1 cellular context compared by ENCODE assay signal in the genomic region with DNA sequence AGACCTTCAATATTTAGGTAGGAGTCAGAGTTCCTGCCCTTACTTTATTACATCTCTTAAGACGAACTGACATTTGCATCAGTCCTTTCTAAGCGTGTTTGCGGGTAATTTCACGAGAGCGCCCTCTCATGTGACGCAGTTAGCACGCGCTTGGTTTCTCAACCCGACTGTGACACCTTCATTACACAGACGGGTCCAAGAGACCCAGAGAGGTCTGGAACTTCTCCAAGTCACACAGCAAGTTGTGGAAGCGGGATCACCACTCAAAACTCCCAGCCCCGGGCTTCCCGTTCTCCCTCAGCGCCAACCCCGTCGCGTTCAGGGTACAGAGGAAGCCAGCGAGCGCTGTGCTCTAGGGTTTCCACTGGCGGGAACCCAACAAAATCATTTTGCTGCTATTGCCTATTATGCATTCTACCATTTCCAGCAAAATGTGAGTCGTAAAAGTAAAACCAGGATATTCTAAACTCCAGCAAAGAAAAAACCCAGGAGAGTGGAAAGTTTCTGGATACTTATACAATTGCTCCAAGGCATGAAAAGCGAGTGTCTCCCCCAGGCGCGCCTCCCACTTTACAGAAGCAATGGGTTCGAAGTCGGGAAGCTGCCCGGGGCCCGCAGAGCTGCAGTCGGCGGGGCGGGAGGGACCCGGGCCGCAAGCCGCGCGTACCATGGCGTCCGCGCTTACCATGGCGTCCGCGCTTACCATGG.
TF ChIP-seq lines count a peak whose summit lies in the region.

No MANE protein-coding gene starts in this region.

TF ChIP-seq in K562, 482 proteins besides CTCF, POLR2A, EP300 and RAD21 (continued from another document and continues in another):
- TF ChIP-seq, protein P1, sequence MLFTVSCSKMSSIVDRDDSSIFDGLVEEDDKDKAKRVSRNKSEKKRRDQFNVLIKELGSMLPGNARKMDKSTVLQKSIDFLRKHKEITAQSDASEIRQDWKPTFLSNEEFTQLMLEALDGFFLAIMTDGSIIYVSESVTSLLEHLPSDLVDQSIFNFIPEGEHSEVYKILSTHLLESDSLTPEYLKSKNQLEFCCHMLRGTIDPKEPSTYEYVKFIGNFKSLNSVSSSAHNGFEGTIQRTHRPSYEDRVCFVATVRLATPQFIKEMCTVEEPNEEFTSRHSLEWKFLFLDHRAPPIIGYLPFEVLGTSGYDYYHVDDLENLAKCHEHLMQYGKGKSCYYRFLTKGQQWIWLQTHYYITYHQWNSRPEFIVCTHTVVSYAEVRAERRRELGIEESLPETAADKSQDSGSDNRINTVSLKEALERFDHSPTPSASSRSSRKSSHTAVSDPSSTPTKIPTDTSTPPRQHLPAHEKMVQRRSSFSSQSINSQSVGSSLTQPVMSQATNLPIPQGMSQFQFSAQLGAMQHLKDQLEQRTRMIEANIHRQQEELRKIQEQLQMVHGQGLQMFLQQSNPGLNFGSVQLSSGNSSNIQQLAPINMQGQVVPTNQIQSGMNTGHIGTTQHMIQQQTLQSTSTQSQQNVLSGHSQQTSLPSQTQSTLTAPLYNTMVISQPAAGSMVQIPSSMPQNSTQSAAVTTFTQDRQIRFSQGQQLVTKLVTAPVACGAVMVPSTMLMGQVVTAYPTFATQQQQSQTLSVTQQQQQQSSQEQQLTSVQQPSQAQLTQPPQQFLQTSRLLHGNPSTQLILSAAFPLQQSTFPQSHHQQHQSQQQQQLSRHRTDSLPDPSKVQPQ (CRISPR knock-in tag; IDR thresholded peaks at IDR 0.05; ENCODE audit: borderline replicate concordance), result no peak
- TF ChIP-seq STAT5A (IDR thresholded peaks at IDR 0.05; ENCODE audit: borderline replicate concordance, low read length) (0 out of 2 replicates have a peak, but pooled peaks have one; percentile 12), ZNF699 (CRISPR knock-in tag; IDR thresholded peaks at IDR 0.05; ENCODE audit: insufficient replicate concordance) (no peak), ARHGAP35 (IDR thresholded peaks at IDR 0.05; ENCODE audit: partially characterized antibody) (no peak), STAT6 (CRISPR knock-in tag; IDR thresholded peaks at IDR 0.05) (no peak), ZNF444 (CRISPR knock-in tag; IDR thresholded peaks at IDR 0.05) (no peak), MXD1 (CRISPR knock-in tag; IDR thresholded peaks at IDR 0.05; ENCODE audit: borderline replicate concordance, poor library complexity, severe bottlenecking) (no peak), ZNF197 (CRISPR knock-in tag; IDR thresholded peaks at IDR 0.05; ENCODE audit: low read depth) (no peak), NFYB (IDR thresholded peaks at IDR 0.05; ENCODE audit: extremely low read depth, insufficient read length) (no peak), MAFF (IDR thresholded peaks at IDR 0.05; ENCODE audit: low read length) (no peak), IFI16 (CRISPR knock-in tag; IDR thresholded peaks at IDR 0.05) (no peak), NCOA1 (IDR thresholded peaks at IDR 0.05; ENCODE audit: low read depth) (no peak), DIDO1 (tag; IDR thresholded peaks at IDR 0.05; ENCODE audit: low read depth) (no peak), ZNF239 (CRISPR knock-in tag; IDR thresholded peaks at IDR 0.05) (no peak), NR2C1 (IDR thresholded peaks at IDR 0.05) (no peak), NR2C1 (tag; IDR thresholded peaks at IDR 0.05) (no peak), ZC3H11A (IDR thresholded peaks at IDR 0.05; ENCODE audit: low read depth, low read length) (no peak), ZBTB49 (CRISPR knock-in tag; IDR thresholded peaks at IDR 0.05; ENCODE audit: borderline replicate concordance) (no peak), STAT5B (CRISPR knock-in tag; IDR thresholded peaks at IDR 0.05) (no peak), TAL1 (IDR thresholded peaks at IDR 0.05) (no peak), ATF1 (CRISPR knock-in tag; IDR thresholded peaks at IDR 0.05) (no peak), ATF1 (tag; IDR thresholded peaks at IDR 0.05) (peak; percentile 92), IRF2 (CRISPR knock-in tag; IDR thresholded peaks at IDR 0.05) (no peak), SIRT6 (IDR thresholded peaks at IDR 0.05; ENCODE audit: low read depth, low read length) (no peak), CCAR2 (IDR thresholded peaks at IDR 0.05; ENCODE audit: low read depth, low read length) (no peak), RFX7 (CRISPR knock-in tag; IDR thresholded peaks at IDR 0.05) (no peak), ASH1L (IDR thresholded peaks at IDR 0.05; ENCODE audit: borderline replicate concordance, low read depth, partially characterized antibody) (no peak)
- TF ChIP-seq, protein P2, sequence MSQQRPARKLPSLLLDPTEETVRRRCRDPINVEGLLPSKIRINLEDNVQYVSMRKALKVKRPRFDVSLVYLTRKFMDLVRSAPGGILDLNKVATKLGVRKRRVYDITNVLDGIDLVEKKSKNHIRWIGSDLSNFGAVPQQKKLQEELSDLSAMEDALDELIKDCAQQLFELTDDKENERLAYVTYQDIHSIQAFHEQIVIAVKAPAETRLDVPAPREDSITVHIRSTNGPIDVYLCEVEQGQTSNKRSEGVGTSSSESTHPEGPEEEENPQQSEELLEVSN (IDR thresholded peaks at IDR 0.05; ENCODE audit: borderline replicate concordance in 1 of 2, extremely low read depth in 1 of 2, insufficient read depth in 1 of 2, insufficient read length in 1 of 2, low read depth in 1 of 2, low read length in 1 of 2, poor library complexity in 1 of 2, severe bottlenecking in 1 of 2), result peak; percentile 37 to 57
- TF ChIP-seq, protein P3, sequence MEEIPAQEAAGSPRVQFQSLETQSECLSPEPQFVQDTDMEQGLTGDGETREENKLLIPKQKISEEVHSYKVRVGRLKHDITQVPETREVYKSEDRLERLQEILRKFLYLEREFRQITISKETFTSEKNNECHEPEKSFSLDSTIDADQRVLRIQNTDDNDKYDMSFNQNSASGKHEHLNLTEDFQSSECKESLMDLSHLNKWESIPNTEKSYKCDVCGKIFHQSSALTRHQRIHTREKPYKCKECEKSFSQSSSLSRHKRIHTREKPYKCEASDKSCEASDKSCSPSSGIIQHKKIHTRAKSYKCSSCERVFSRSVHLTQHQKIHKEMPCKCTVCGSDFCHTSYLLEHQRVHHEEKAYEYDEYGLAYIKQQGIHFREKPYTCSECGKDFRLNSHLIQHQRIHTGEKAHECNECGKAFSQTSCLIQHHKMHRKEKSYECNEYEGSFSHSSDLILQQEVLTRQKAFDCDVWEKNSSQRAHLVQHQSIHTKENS (CRISPR knock-in tag; IDR thresholded peaks at IDR 0.05), result no peak
- TF ChIP-seq, protein P4, sequence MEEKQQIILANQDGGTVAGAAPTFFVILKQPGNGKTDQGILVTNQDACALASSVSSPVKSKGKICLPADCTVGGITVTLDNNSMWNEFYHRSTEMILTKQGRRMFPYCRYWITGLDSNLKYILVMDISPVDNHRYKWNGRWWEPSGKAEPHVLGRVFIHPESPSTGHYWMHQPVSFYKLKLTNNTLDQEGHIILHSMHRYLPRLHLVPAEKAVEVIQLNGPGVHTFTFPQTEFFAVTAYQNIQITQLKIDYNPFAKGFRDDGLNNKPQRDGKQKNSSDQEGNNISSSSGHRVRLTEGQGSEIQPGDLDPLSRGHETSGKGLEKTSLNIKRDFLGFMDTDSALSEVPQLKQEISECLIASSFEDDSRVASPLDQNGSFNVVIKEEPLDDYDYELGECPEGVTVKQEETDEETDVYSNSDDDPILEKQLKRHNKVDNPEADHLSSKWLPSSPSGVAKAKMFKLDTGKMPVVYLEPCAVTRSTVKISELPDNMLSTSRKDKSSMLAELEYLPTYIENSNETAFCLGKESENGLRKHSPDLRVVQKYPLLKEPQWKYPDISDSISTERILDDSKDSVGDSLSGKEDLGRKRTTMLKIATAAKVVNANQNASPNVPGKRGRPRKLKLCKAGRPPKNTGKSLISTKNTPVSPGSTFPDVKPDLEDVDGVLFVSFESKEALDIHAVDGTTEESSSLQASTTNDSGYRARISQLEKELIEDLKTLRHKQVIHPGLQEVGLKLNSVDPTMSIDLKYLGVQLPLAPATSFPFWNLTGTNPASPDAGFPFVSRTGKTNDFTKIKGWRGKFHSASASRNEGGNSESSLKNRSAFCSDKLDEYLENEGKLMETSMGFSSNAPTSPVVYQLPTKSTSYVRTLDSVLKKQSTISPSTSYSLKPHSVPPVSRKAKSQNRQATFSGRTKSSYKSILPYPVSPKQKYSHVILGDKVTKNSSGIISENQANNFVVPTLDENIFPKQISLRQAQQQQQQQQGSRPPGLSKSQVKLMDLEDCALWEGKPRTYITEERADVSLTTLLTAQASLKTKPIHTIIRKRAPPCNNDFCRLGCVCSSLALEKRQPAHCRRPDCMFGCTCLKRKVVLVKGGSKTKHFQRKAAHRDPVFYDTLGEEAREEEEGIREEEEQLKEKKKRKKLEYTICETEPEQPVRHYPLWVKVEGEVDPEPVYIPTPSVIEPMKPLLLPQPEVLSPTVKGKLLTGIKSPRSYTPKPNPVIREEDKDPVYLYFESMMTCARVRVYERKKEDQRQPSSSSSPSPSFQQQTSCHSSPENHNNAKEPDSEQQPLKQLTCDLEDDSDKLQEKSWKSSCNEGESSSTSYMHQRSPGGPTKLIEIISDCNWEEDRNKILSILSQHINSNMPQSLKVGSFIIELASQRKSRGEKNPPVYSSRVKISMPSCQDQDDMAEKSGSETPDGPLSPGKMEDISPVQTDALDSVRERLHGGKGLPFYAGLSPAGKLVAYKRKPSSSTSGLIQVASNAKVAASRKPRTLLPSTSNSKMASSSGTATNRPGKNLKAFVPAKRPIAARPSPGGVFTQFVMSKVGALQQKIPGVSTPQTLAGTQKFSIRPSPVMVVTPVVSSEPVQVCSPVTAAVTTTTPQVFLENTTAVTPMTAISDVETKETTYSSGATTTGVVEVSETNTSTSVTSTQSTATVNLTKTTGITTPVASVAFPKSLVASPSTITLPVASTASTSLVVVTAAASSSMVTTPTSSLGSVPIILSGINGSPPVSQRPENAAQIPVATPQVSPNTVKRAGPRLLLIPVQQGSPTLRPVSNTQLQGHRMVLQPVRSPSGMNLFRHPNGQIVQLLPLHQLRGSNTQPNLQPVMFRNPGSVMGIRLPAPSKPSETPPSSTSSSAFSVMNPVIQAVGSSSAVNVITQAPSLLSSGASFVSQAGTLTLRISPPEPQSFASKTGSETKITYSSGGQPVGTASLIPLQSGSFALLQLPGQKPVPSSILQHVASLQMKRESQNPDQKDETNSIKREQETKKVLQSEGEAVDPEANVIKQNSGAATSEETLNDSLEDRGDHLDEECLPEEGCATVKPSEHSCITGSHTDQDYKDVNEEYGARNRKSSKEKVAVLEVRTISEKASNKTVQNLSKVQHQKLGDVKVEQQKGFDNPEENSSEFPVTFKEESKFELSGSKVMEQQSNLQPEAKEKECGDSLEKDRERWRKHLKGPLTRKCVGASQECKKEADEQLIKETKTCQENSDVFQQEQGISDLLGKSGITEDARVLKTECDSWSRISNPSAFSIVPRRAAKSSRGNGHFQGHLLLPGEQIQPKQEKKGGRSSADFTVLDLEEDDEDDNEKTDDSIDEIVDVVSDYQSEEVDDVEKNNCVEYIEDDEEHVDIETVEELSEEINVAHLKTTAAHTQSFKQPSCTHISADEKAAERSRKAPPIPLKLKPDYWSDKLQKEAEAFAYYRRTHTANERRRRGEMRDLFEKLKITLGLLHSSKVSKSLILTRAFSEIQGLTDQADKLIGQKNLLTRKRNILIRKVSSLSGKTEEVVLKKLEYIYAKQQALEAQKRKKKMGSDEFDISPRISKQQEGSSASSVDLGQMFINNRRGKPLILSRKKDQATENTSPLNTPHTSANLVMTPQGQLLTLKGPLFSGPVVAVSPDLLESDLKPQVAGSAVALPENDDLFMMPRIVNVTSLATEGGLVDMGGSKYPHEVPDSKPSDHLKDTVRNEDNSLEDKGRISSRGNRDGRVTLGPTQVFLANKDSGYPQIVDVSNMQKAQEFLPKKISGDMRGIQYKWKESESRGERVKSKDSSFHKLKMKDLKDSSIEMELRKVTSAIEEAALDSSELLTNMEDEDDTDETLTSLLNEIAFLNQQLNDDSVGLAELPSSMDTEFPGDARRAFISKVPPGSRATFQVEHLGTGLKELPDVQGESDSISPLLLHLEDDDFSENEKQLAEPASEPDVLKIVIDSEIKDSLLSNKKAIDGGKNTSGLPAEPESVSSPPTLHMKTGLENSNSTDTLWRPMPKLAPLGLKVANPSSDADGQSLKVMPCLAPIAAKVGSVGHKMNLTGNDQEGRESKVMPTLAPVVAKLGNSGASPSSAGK (IDR thresholded peaks at IDR 0.05), result peak; percentile 74
